Comparison of ENCODE assay signal across 1 cellular context in the genomic region with DNA sequence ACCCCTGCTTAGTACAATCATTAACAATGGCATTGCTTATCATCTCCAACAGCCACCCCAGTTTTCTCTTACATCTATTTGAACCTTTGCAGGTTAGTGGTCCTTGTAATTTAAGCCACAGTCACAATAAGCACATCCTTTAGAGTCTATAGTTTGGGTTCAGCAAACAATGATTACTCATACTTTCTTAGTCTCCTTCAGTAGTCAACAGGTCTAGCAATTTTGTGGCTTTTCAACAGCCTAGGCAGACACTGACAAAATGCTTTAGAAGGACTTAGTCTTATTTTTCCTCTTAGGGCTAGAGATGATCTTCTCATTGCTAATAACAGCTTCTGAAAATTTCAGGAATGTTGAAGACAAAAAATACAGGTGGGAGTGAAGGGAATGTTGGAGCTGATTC.
TF ChIP-seq lines count a peak whose summit lies in the region.

No MANE protein-coding gene starts in this region.

TF ChIP-seq in SK-N-SH, 30 proteins besides CTCF, POLR2A, EP300 and RAD21 (continued from another document):
- TF ChIP-seq, protein P1, sequence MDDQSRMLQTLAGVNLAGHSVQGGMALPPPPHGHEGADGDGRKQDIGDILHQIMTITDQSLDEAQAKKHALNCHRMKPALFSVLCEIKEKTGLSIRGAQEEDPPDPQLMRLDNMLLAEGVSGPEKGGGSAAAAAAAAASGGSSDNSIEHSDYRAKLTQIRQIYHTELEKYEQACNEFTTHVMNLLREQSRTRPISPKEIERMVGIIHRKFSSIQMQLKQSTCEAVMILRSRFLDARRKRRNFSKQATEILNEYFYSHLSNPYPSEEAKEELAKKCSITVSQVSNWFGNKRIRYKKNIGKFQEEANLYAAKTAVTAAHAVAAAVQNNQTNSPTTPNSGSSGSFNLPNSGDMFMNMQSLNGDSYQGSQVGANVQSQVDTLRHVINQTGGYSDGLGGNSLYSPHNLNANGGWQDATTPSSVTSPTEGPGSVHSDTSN (IDR thresholded peaks at IDR 0.05), result no peak
- TF ChIP-seq CHD2 (IDR thresholded peaks at IDR 0.05; ENCODE audit: low read length, partially characterized antibody) (no peak), NRF1 (IDR thresholded peaks at IDR 0.05; ENCODE audit: low read depth, low read length) (no peak), MXI1 (IDR thresholded peaks at IDR 0.05; ENCODE audit: low read depth, low read length) (no peak), RCOR1 (IDR thresholded peaks at IDR 0.05; ENCODE audit: low read length) (no peak), JUND (IDR thresholded peaks at IDR 0.05) (no peak), EZH2phosphoT487 (IDR thresholded peaks at IDR 0.05; ENCODE audit: borderline replicate concordance, low read depth) (no peak), POLR2AphosphoS5 (IDR thresholded peaks at IDR 0.05; ENCODE audit: low read depth, low read length) (no peak), RXRA (IDR thresholded peaks at IDR 0.05; ENCODE audit: borderline replicate concordance, low read depth) (no peak), MEF2A (IDR thresholded peaks at IDR 0.05; ENCODE audit: borderline replicate concordance, low read depth) (no peak), SIN3A (IDR thresholded peaks at IDR 0.05; ENCODE audit: borderline replicate concordance, low read depth, low read length) (no peak), GABPA (IDR thresholded peaks at IDR 0.05; ENCODE audit: low read depth) (no peak), FOXM1 (IDR thresholded peaks at IDR 0.05; ENCODE audit: low read depth) (no peak), TAF1 (IDR thresholded peaks at IDR 0.05; ENCODE audit: borderline replicate concordance, low read depth, low read length) (no peak)
- TF ChIP-seq, protein P2, sequence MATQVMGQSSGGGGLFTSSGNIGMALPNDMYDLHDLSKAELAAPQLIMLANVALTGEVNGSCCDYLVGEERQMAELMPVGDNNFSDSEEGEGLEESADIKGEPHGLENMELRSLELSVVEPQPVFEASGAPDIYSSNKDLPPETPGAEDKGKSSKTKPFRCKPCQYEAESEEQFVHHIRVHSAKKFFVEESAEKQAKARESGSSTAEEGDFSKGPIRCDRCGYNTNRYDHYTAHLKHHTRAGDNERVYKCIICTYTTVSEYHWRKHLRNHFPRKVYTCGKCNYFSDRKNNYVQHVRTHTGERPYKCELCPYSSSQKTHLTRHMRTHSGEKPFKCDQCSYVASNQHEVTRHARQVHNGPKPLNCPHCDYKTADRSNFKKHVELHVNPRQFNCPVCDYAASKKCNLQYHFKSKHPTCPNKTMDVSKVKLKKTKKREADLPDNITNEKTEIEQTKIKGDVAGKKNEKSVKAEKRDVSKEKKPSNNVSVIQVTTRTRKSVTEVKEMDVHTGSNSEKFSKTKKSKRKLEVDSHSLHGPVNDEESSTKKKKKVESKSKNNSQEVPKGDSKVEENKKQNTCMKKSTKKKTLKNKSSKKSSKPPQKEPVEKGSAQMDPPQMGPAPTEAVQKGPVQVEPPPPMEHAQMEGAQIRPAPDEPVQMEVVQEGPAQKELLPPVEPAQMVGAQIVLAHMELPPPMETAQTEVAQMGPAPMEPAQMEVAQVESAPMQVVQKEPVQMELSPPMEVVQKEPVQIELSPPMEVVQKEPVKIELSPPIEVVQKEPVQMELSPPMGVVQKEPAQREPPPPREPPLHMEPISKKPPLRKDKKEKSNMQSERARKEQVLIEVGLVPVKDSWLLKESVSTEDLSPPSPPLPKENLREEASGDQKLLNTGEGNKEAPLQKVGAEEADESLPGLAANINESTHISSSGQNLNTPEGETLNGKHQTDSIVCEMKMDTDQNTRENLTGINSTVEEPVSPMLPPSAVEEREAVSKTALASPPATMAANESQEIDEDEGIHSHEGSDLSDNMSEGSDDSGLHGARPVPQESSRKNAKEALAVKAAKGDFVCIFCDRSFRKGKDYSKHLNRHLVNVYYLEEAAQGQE (IDR thresholded peaks at IDR 0.05; ENCODE audit: low read depth, low read length), result no peak
- TF ChIP-seq, protein P3, sequence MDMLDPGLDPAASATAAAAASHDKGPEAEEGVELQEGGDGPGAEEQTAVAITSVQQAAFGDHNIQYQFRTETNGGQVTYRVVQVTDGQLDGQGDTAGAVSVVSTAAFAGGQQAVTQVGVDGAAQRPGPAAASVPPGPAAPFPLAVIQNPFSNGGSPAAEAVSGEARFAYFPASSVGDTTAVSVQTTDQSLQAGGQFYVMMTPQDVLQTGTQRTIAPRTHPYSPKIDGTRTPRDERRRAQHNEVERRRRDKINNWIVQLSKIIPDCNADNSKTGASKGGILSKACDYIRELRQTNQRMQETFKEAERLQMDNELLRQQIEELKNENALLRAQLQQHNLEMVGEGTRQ (IDR thresholded peaks at IDR 0.05; ENCODE audit: borderline replicate concordance, low read depth, low read length), result no peak
- TF ChIP-seq, protein P4, sequence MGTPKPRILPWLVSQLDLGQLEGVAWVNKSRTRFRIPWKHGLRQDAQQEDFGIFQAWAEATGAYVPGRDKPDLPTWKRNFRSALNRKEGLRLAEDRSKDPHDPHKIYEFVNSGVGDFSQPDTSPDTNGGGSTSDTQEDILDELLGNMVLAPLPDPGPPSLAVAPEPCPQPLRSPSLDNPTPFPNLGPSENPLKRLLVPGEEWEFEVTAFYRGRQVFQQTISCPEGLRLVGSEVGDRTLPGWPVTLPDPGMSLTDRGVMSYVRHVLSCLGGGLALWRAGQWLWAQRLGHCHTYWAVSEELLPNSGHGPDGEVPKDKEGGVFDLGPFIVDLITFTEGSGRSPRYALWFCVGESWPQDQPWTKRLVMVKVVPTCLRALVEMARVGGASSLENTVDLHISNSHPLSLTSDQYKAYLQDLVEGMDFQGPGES (IDR thresholded peaks at IDR 0.05; ENCODE audit: low read depth, low read length), result no peak
